10 cellular contexts compared by ENCODE assay signal in the genomic region with DNA sequence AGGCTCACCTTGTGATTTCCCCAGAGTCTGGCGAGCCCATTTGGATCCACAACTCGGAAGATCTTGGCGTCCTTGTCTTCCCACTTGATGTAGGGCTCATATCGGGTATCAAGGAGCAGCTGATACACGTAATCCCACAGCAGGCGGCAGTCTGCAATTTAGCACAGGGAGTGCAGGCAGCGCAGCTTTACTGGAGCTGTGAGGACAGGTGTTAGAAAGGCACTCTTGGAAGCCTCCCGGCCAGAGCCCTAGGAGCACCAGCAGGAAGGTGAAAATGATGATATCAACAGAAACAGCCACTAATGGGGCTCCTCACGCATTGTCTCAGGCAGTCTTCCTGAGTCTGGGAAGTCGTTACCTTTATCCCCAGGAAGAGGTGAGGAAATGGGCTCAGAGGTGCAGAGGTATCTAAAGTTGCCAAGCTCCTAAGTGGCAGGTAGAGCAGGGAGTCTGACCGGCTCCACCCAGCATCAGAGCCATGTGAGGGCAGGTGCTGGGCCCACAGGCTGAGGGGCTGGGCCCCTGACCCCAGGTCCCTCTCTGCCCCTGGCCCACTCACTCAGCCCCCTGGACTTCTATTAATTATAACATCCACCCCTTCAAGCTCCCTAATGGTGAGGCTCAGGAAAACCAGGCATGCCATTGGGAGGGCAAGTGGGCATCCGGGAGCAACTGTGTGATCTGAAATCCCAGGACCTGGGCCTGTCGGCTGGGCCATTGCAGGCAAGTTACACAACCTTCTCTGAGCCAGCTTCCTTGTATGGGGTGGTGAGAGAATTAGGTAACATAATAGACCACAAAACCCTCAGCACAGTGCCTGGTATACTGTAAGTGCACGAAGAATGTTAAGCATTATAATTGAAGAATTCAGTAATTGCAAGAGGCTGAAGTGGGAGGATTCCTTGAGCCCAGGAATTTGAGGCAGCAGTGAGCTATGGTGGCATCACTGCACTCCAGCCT. TPM values are rescaled to one million over a fixed set of nuclear protein-coding genes. Genes with fewer than 3 reads are reported as not detected.
DNase-seq lines count a peak whose midpoint lies in the region; ATAC-seq and TF ChIP-seq lines count a peak whose summit lies in the region.
"Had no signal": no experiment of that assay in that cellular context is flagged by ENCODE, and none has a peak within 500 bp of the region (broad histone marks: within the 10 kb centered on the region; RNA-seq: fewer than 3 reads in every experiment).

No MANE protein-coding gene starts in this region.

- H3K9me3 Mint-ChIP-seq in glutamatergic neuron (ENCODE audit: unreplicated experiment): no peaks in the 10 kb centered on the region
- no peaks in the 10 kb centered on the region for H3K9me3 Mint-ChIP-seq in activated CD4-positive, alpha-beta T cell treated with anti-CD3 and anti-CD28 coated beads for 36 hours (ENCODE audit: low read depth)
- H3K9me3 Mint-ChIP-seq: activated naive CD8-positive, alpha-beta T cell treated with anti-CD3 and anti-CD28 coated beads for 36 hours had no signal

- peaks cover 2% of the 10 kb centered on the region for H3K27me3 Mint-ChIP-seq in glutamatergic neuron (ENCODE audit: unreplicated experiment)
- no peaks in the 10 kb centered on the region for H3K27me3 Mint-ChIP-seq in activated CD4-positive, alpha-beta T cell treated with anti-CD3 and anti-CD28 coated beads for 36 hours
- H3K27me3 Mint-ChIP-seq: activated naive CD8-positive, alpha-beta T cell treated with anti-CD3 and anti-CD28 coated beads for 36 hours had no signal

- H3K36me3 Mint-ChIP-seq in glutamatergic neuron (ENCODE audit: unreplicated experiment): no peaks in the 10 kb centered on the region
- H3K36me3 Mint-ChIP-seq in activated CD4-positive, alpha-beta T cell treated with anti-CD3 and anti-CD28 coated beads for 36 hours (ENCODE audit: low read depth): no peaks in the 10 kb centered on the region
- H3K36me3 Mint-ChIP-seq: activated naive CD8-positive, alpha-beta T cell treated with anti-CD3 and anti-CD28 coated beads for 36 hours had no signal

- intact Hi-C loops in posterior vena cava (cut with DNase I): loop anchor here in 1 of 2 donors (10.0 kb wide), 2 partner anchors 64 to 244 kb away; no protein-coding TSS in a partner anchor
- intact Hi-C loops in activated CD4-positive, alpha-beta T cell treated with anti-CD3 and anti-CD28 coated beads for 36 hours (cut with DNase I, micrococcal nuclease): no loop called here

- no peaks in the 10 kb centered on the region for H3K4me1 Mint-ChIP-seq in glutamatergic neuron (ENCODE audit: low read depth, unreplicated experiment)
- no peaks in the 10 kb centered on the region for H3K4me1 Mint-ChIP-seq in activated CD4-positive, alpha-beta T cell treated with anti-CD3 and anti-CD28 coated beads for 36 hours
- H3K4me1 Mint-ChIP-seq: activated naive CD8-positive, alpha-beta T cell treated with anti-CD3 and anti-CD28 coated beads for 36 hours had no signal

- H3K27ac Mint-ChIP-seq in glutamatergic neuron (ENCODE audit: unreplicated experiment): no peak overlapping the region
- no peak overlapping the region for H3K27ac Mint-ChIP-seq in activated CD4-positive, alpha-beta T cell treated with anti-CD3 and anti-CD28 coated beads for 36 hours
- H3K27ac Mint-ChIP-seq: activated naive CD8-positive, alpha-beta T cell treated with anti-CD3 and anti-CD28 coated beads for 36 hours had no signal

- H3K4me3 Mint-ChIP-seq in glutamatergic neuron (ENCODE audit: unreplicated experiment): no peak overlapping the region
- no peak overlapping the region for H3K4me3 Mint-ChIP-seq in activated CD4-positive, alpha-beta T cell treated with anti-CD3 and anti-CD28 coated beads for 36 hours
- H3K4me3 Mint-ChIP-seq: activated naive CD8-positive, alpha-beta T cell treated with anti-CD3 and anti-CD28 coated beads for 36 hours had no signal

- ATAC-seq in HG03469 (IDR thresholded peaks at IDR 0.05; ENCODE audit: unreplicated experiment): no peak
- ATAC-seq in activated CD4-positive, alpha-beta T cell treated with anti-CD3 and anti-CD28 coated beads for 36 hours: no peak

- TF ChIP-seq CTCF in cardiac fibroblast (IDR thresholded peaks at IDR 0.05; ENCODE audit: low read depth, low read length) (no peak), glutamatergic neuron (IDR thresholded peaks at IDR 0.05; ENCODE audit: partially characterized antibody, unreplicated experiment) (no peak)

- POLR2A ChIA-PET in activated CD4-positive, alpha-beta T cell treated with anti-CD3 and anti-CD28 coated beads for 36 hours (lab: Charles Lee): no interaction called here

- no peak overlapping the region for H3K4me3 ChIP-seq in cardiac fibroblast (replicated peaks in 1 of 2; ENCODE audit: low read depth in 2 of 2, low read length in 2 of 2)
- H3K4me3 ChIP-seq: thyroid gland had no signal

- DNase-seq in HCEC 1CT (peak; percentile 72), NCI-H226 (peak; percentile 91), cardiac fibroblast (ENCODE audit: low read depth in 2 of 2) (peak; percentile 82 to 85), posterior vena cava (ENCODE audit: low spot score) (peak; percentile 73), GDM1 (lab: John Stamatoyannopoulos, UW) (no peak), glutamatergic neuron (no peak)
- no peak for DNase-seq in activated CD4-positive, alpha-beta T cell treated with anti-CD3 and anti-CD28 coated beads for 36 hours
- DNase-seq: activated naive CD8-positive, alpha-beta T cell treated with anti-CD3 and anti-CD28 coated beads for 36 hours; thyroid gland had no signal

- CTCF ChIA-PET in activated CD4-positive, alpha-beta T cell treated with anti-CD3 and anti-CD28 coated beads for 36 hours (lab: Charles Lee): interaction anchor here (0.6 to 0.8 kb wide), 2 partner anchors 13 to 18 kb away, joined by 3 to 6 read pairs; no protein-coding TSS in a partner anchor

RNA-seq across cellular contexts. Expression of gene ETV7, which starts 18.3 kb away (rescaled TPM):
- total RNA-seq in posterior vena cava: under 1 TPM in 1 of 2 donors, not detected in 1; 0.57 TPM
- total RNA-seq in glutamatergic neuron (ENCODE audit: unreplicated experiment): not detected
- 1 to 10 TPM; 2.4 to 2.5 TPM for total RNA-seq in activated CD4-positive, alpha-beta T cell treated with anti-CD3 and anti-CD28 coated beads for 36 hours

RNA-seq across cellular contexts. Expression of gene BNIP5, which starts 32.5 kb away (rescaled TPM):
- total RNA-seq in posterior vena cava (not detected), glutamatergic neuron (ENCODE audit: unreplicated experiment) (not detected)
- not detected for total RNA-seq in activated CD4-positive, alpha-beta T cell treated with anti-CD3 and anti-CD28 coated beads for 36 hours
- total RNA-seq: activated naive CD8-positive, alpha-beta T cell treated with anti-CD3 and anti-CD28 coated beads for 36 hours; thyroid gland had no signal

Comparison
In these comparisons a context has a peak if more than half of its experiments do, and no peak if none do; other contexts are left out.
1. DNase-seq: peak in HCEC 1CT (single experiment), NCI-H226 (single experiment), cardiac fibroblast (2 of 2) and posterior vena cava (single experiment); none in GDM1 (single experiment), glutamatergic neuron (single experiment) and activated CD4-positive, alpha-beta T cell treated with anti-CD3 and anti-CD28 coated beads for 36 hours (single experiment).